ENCODE assay signal across 15 cellular contexts in the genomic region with DNA sequence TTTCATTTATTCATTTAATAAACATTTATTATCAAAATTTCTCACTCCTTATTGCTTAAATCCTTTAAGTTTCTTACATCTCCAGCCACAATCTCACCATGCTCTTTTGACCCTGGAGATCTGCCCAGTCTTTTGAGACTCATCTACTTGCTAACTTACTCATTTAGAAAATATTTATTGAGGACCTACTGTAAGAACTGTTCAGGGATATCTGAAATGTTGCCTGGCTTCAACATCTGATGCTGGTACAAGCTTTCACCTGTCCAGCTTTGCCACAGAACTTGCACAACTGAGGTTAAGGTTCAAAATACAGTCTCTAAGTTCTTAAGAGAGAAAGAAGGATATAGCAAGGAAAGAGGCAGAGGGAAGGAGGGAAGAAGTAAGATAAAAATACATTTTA. TPM values are rescaled to one million over a fixed set of nuclear protein-coding genes. Genes with fewer than 3 reads are reported as not detected.
A peak's percentile ranks its signal among the peaks of the same experiment; 100 is the strongest.
DNase-seq lines count a peak whose midpoint lies in the region; ATAC-seq, FAIRE-seq and TF ChIP-seq lines count a peak whose summit lies in the region.
"Had no signal": no experiment of that assay in that cellular context is flagged by ENCODE, and none has a peak within 500 bp of the region (broad histone marks: within the 10 kb centered on the region; RNA-seq: fewer than 3 reads in every experiment).

No MANE protein-coding gene starts in this region.

- no peak overlapping the region for H3K4me3 Mint-ChIP-seq in T-helper 17 cell
- H3K4me3 Mint-ChIP-seq: activated CD4-positive, alpha-beta memory T cell treated with anti-CD3 and anti-CD28 coated beads, Interleukin-2, amount 10 ng/mL, durations not matched to agents 7 days and 5 days had no signal

- FAIRE-seq in A549 (lab: Jason Lieb, UNC), result peak; percentile 92
- FAIRE-seq: pancreas had no signal

- CTCF ChIA-PET in A549 (lab: Yijun Ruan, JAX), result interaction anchor here (3.0 kb wide), 1 partner anchor 17 kb away, joined by 10 read pairs; no protein-coding TSS in a partner anchor

- peak overlapping the region; percentile 53 for H3K27ac Mint-ChIP-seq in T-helper 17 cell
- H3K27ac Mint-ChIP-seq: activated CD4-positive, alpha-beta memory T cell treated with anti-CD3 and anti-CD28 coated beads, Interleukin-2, amount 10 ng/mL, durations not matched to agents 7 days and 5 days had no signal

- no peaks in the 10 kb centered on the region for H3K27me3 Mint-ChIP-seq in T-helper 17 cell
- H3K27me3 Mint-ChIP-seq: activated CD4-positive, alpha-beta memory T cell treated with anti-CD3 and anti-CD28 coated beads, Interleukin-2, amount 10 ng/mL, durations not matched to agents 7 days and 5 days had no signal

- peak overlapping the region; percentile 71 for H3K4me2 ChIP-seq in A549

- DNase-seq in A549 (ENCODE audit: low read depth in 1 of 2, low spot score in 1 of 2), result peak in 1 of 2 experiments; percentile 56
- peak; percentile 43 for DNase-seq in HCEC 1CT
- no peak for DNase-seq in T-helper 17 cell
- DNase-seq in iris pigment epithelial cell (ENCODE audit: low read depth), result peak; percentile 67
- DNase-seq in NCI-H1092 treated with DMSO at 0.1 percent for 48 hours (lab: John Stamatoyannopoulos, UW), result no peak
- DNase-seq in erythroblast (lab: John Stamatoyannopoulos, UW), result no peak
- DNase-seq in left ventricle myocardium superior, result no peak
- DNase-seq: activated CD4-positive, alpha-beta memory T cell treated with anti-CD3 and anti-CD28 coated beads, Interleukin-2, amount 10 ng/mL, durations not matched to agents 7 days and 5 days; activated gamma-delta T cell; H7; NCI-H1417; pancreas; T-helper 9 cell had no signal

- ATAC-seq in A549 (peak; percentile 62 to 77; a peak in 5 of 6 replicates), T-helper 17 cell (no peak), left ventricle myocardium superior (no peak), HG02610 (IDR thresholded peaks at IDR 0.05; ENCODE audit: unreplicated experiment) (no peak)
- ATAC-seq: Panc1, pancreas had no signal

- peak in 1 of 2 experiments; percentile 9; a peak in 1 of 5 replicates for TF ChIP-seq RAD21 in A549 (conservative IDR thresholded peaks at IDR 0.05 in 1 of 2, IDR thresholded peaks at IDR 0.05 in 1 of 2)

- peaks cover 11% of the 10 kb centered on the region for H3K4me1 Mint-ChIP-seq in T-helper 17 cell

- H3K9me3 ChIP-seq in A549 (no peaks in the 10 kb centered on the region), T-helper 17 cell (ENCODE audit: control insufficient read depth, low read length, poor library complexity, severe bottlenecking) (no peaks in the 10 kb centered on the region)
- H3K9me3 ChIP-seq: pancreas had no signal

- no peak for TF ChIP-seq EP300 in A549 (IDR thresholded peaks at IDR 0.05)

- H3K36me3 Mint-ChIP-seq in T-helper 17 cell (ENCODE audit: low read depth), result peaks cover 3% of the 10 kb centered on the region

- intact Hi-C loops in left ventricle myocardium superior (cut with micrococcal nuclease), result no loop called here

- TF ChIP-seq POLR2A in A549 (IDR thresholded peaks at IDR 0.05; ENCODE audit: low read length) (no peak), erythroblast (IDR thresholded peaks at IDR 0.05; ENCODE audit: low read length) (no peak)

- H3K4me3 ChIP-seq in A549, result no peak overlapping the region
- H3K4me3 ChIP-seq: pancreas had no signal

- POLR2A ChIA-PET in A549 (lab: Yijun Ruan, JAX), result no interaction called here

- no peak for TF ChIP-seq CTCF in A549 (IDR thresholded peaks at IDR 0.05)

- peak overlapping the region; percentile 67 to 81 for H3K27ac ChIP-seq in A549
- H3K27ac ChIP-seq: pancreas had no signal

- peaks cover 75% of the 10 kb centered on the region for H3K4me1 ChIP-seq in A549

TF ChIP-seq in A549, 52 proteins besides CTCF, POLR2A, EP300 and RAD21:
- TF ChIP-seq JUNB (IDR thresholded peaks at IDR 0.05), result peak; percentile 44; the same call in 1 of the 2 replicates
- TF ChIP-seq, protein P1, sequence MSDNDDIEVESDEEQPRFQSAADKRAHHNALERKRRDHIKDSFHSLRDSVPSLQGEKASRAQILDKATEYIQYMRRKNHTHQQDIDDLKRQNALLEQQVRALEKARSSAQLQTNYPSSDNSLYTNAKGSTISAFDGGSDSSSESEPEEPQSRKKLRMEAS (IDR thresholded peaks at IDR 0.05), result 0 out of 2 replicates have a peak, but pooled peaks have one; percentile 33
- TF ChIP-seq FOSL2 (IDR thresholded peaks at IDR 0.05), result no peak
- 0 out of 2 replicates have a peak, but pooled peaks have one; percentile 25 for TF ChIP-seq FOSL2 (CRISPR knock-in tag; IDR thresholded peaks at IDR 0.05)
- no peak for TF ChIP-seq RNF2 (IDR thresholded peaks at IDR 0.05; ENCODE audit: borderline replicate concordance, low read depth)
- TF ChIP-seq CEBPB (IDR thresholded peaks at IDR 0.05), result peak; percentile 22 to 79; a peak in 3 of 4 replicates

RNA-seq across cellular contexts. Expression of gene GXYLT1, which starts 17.5 kb away (rescaled TPM):
- polyA plus RNA-seq in A549 (2011; rRNA removed), result 19.3 and 25.0 TPM in 2 replicates
- polyA plus RNA-seq in A549 (2012; cell fraction: cytosol; rRNA removed), result 4.5 and 5.4 TPM in 2 replicates
- 3.9 and 4.7 TPM in 2 replicates for polyA plus RNA-seq in A549 (2012; cell fraction: nucleus; rRNA removed)
- polyA plus RNA-seq in A549 (2017; fragmentation: RNase III; extraction: RNeasy Plus Mini Kit Qiagen cat#74134 plus additional on column Dnase treatment), result 11.2 to 12.9 TPM (median 11.6 TPM) in 3 replicates
- polyA minus RNA-seq in A549 (2011; rRNA and poly(A)+ RNA removed), result 4.9 and 7.4 TPM in 2 replicates
- 1 to 10 TPM; 5.8 to 7.7 TPM for total RNA-seq in T-helper 17 cell
- total RNA-seq in left ventricle myocardium superior, result 4.8 TPM

Comparison
In these comparisons a context has a peak if more than half of its experiments do, and no peak if none do; other contexts are left out.
1. ATAC-seq: peak in A549 (2 of 2); none in T-helper 17 cell (single experiment), left ventricle myocardium superior (single experiment) and HG02610 (single experiment).
2. DNase-seq: peak in HCEC 1CT (single experiment) and iris pigment epithelial cell (single experiment); none in T-helper 17 cell (0 of 3), NCI-H1092 treated with DMSO at 0.1 percent for 48 hours (single experiment), erythroblast (0 of 2) and left ventricle myocardium superior (single experiment).